Comparison of ENCODE assay signal across 10 cellular contexts in the genomic region with DNA sequence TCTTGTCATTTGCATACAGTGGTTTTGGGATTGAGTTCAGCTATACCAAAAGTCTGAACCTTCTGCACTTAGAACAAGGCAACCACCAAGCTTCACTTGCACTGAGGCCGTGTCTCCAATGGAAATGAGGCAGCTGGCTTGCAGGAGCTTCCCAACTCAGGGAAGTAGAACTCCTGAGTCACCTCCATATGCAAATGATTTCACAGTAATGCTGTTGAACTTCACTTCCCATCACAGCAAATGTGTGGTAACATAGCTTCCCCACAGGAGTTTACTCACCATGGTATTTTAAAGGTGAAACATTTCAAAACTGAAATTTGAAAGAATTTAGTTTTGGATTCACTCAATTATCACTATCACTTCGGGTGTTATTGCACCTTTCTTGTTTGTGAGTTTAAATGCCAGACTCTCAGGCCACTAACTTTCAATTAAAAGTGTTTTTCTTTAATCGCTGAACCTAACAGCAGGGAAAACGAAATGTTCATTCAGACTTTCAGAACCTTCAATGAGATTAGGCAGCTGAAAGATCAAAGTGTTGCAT. TPM values are rescaled to one million over a fixed set of nuclear protein-coding genes. Genes with fewer than 3 reads are reported as not detected.
DNase-seq lines count a peak whose midpoint lies in the region; ATAC-seq and TF ChIP-seq lines count a peak whose summit lies in the region.
"Had no signal": no experiment of that assay in that cellular context is flagged by ENCODE, and none has a peak within 500 bp of the region (broad histone marks: within the 10 kb centered on the region; RNA-seq: fewer than 3 reads in every experiment).

No MANE protein-coding gene starts in this region.

- H3K27ac Mint-ChIP-seq in activated CD4-positive, alpha-beta T cell treated with anti-CD3 and anti-CD28 coated beads, Interleukin-2, amount 10 ng/mL, durations not matched to agents 24 days and 14 days: peak overlapping the region; percentile 85
- peak overlapping the region; percentile 3 for H3K27ac Mint-ChIP-seq in activated CD8-positive, alpha-beta T cell treated with anti-CD3 and anti-CD28 coated beads, Interleukin-2, amount 10 ng/mL, durations not matched to agents 7 days and 5 days

- H3K27ac ChIP-seq in dorsolateral prefrontal cortex: no peak overlapping the region
- H3K27ac ChIP-seq: ovary, tibial nerve had no signal

- intact Hi-C loops in activated CD4-positive, alpha-beta T cell treated with anti-CD3 and anti-CD28 coated beads, Interleukin-2, amount 10 ng/mL, durations not matched to agents 24 days and 14 days (cut with micrococcal nuclease): loop anchor here (1.0 to 10.0 kb wide), 14 partner anchors 9 to 1155 kb away; partner anchors contain the start of genes CD274, GLIS3, PDCD1LG2 and PLGRKT
- intact Hi-C loops in dorsolateral prefrontal cortex (cut with DNase I): loop anchor here in 1 of 2 donors (10.0 kb wide), 1 partner anchor 125 kb away; no protein-coding TSS in a partner anchor

- CTCF ChIA-PET in activated CD8-positive, alpha-beta T cell treated with anti-CD3 and anti-CD28 coated beads, Interleukin-2, amount 10 ng/mL, durations not matched to agents 7 days and 5 days (lab: Charles Lee): interaction anchor here (1.2 to 2.6 kb wide), 5 partner anchors 9 to 273 kb away, joined by 3 to 22 read pairs (median 4); partner anchors contain the start of genes CD274 and INSL6

- DNase-seq in activated CD4-positive, alpha-beta T cell treated with anti-CD3 and anti-CD28 coated beads, Interleukin-2, amount 10 ng/mL, durations not matched to agents 24 days and 14 days: peak; percentile 75
- DNase-seq in activated CD4-positive, alpha-beta T cell treated with anti-CD3 and anti-CD28 coated beads for 4 hours: no peak
- no peak for DNase-seq in activated CD8-positive, alpha-beta T cell treated with anti-CD3 and anti-CD28 coated beads, Interleukin-2, amount 10 ng/mL, durations not matched to agents 7 days and 5 days
- peak; percentile 95 for DNase-seq in renal cortical epithelial cell (ENCODE audit: low read depth)
- no peak for DNase-seq in NCI-H524 treated with DMSO at 0.1 percent for 48 hours (lab: John Stamatoyannopoulos, UW)
- no peak for DNase-seq in HT-29 (ENCODE audit: low spot score)
- DNase-seq in dorsolateral prefrontal cortex: no peak
- DNase-seq: ovary had no signal

- H3K4me3 Mint-ChIP-seq in activated CD4-positive, alpha-beta T cell treated with anti-CD3 and anti-CD28 coated beads, Interleukin-2, amount 10 ng/mL, durations not matched to agents 24 days and 14 days: peak overlapping the region; percentile 81
- no peak overlapping the region for H3K4me3 Mint-ChIP-seq in activated CD8-positive, alpha-beta T cell treated with anti-CD3 and anti-CD28 coated beads, Interleukin-2, amount 10 ng/mL, durations not matched to agents 7 days and 5 days

- no peaks in the 10 kb centered on the region for H3K27me3 ChIP-seq in dorsolateral prefrontal cortex
- H3K27me3 ChIP-seq: ovary, tibial nerve had no signal

- POLR2A ChIA-PET in activated CD8-positive, alpha-beta T cell treated with anti-CD3 and anti-CD28 coated beads, Interleukin-2, amount 10 ng/mL, durations not matched to agents 7 days and 5 days (lab: Charles Lee): interaction anchor here (0.9 to 1.4 kb wide), 2 partner anchors 9 to 51 kb away, joined by 3 to 6 read pairs; partner anchors contain the start of genes CD274 and PDCD1LG2

- no peaks in the 10 kb centered on the region for H3K27me3 Mint-ChIP-seq in activated CD4-positive, alpha-beta T cell treated with anti-CD3 and anti-CD28 coated beads, Interleukin-2, amount 10 ng/mL, durations not matched to agents 24 days and 14 days
- no peaks in the 10 kb centered on the region for H3K27me3 Mint-ChIP-seq in activated CD8-positive, alpha-beta T cell treated with anti-CD3 and anti-CD28 coated beads, Interleukin-2, amount 10 ng/mL, durations not matched to agents 7 days and 5 days (ENCODE audit: low read depth)

- peaks cover 7% of the 10 kb centered on the region for H3K9me3 Mint-ChIP-seq in activated CD4-positive, alpha-beta T cell treated with anti-CD3 and anti-CD28 coated beads, Interleukin-2, amount 10 ng/mL, durations not matched to agents 24 days and 14 days
- H3K9me3 Mint-ChIP-seq in activated CD8-positive, alpha-beta T cell treated with anti-CD3 and anti-CD28 coated beads, Interleukin-2, amount 10 ng/mL, durations not matched to agents 7 days and 5 days (ENCODE audit: insufficient read depth): no peaks in the 10 kb centered on the region

- no peak for TF ChIP-seq CTCF in dorsolateral prefrontal cortex (IDR thresholded peaks at IDR 0.05 in 54 of 56, conservative IDR thresholded peaks at IDR 0.05 in 2 of 56; ENCODE audit: low read depth in 1 of 56, partially characterized antibody in 56 of 56)

- peak; percentile 69 for ATAC-seq in HG02885 (IDR thresholded peaks at IDR 0.05; ENCODE audit: poor library complexity, unreplicated experiment)
- ATAC-seq in activated CD8-positive, alpha-beta T cell treated with anti-CD3 and anti-CD28 coated beads, Interleukin-2, amount 10 ng/mL, durations not matched to agents 7 days and 5 days: peak; percentile 47

- peaks cover 58% of the 10 kb centered on the region for H3K4me1 Mint-ChIP-seq in activated CD4-positive, alpha-beta T cell treated with anti-CD3 and anti-CD28 coated beads, Interleukin-2, amount 10 ng/mL, durations not matched to agents 24 days and 14 days
- peaks cover 35% of the 10 kb centered on the region for H3K4me1 Mint-ChIP-seq in activated CD8-positive, alpha-beta T cell treated with anti-CD3 and anti-CD28 coated beads, Interleukin-2, amount 10 ng/mL, durations not matched to agents 7 days and 5 days (ENCODE audit: low read depth)

- H3K4me3 ChIP-seq in dorsolateral prefrontal cortex: no peak overlapping the region
- H3K4me3 ChIP-seq: ovary, tibial nerve had no signal

- H3K36me3 Mint-ChIP-seq in activated CD4-positive, alpha-beta T cell treated with anti-CD3 and anti-CD28 coated beads, Interleukin-2, amount 10 ng/mL, durations not matched to agents 24 days and 14 days (ENCODE audit: low read depth): peaks cover 81% of the 10 kb centered on the region
- H3K36me3 Mint-ChIP-seq in activated CD8-positive, alpha-beta T cell treated with anti-CD3 and anti-CD28 coated beads, Interleukin-2, amount 10 ng/mL, durations not matched to agents 7 days and 5 days (ENCODE audit: low read depth): peaks cover 49% of the 10 kb centered on the region

RNA-seq across cellular contexts. Expression of gene CD274, which starts 9.0 kb away (rescaled TPM):
- total RNA-seq in activated CD4-positive, alpha-beta T cell treated with anti-CD3 and anti-CD28 coated beads, Interleukin-2, amount 10 ng/mL, durations not matched to agents 24 days and 14 days: 52.1 and 57.6 TPM in 2 replicates
- 1 to 10 TPM; 4.0 to 4.9 TPM for total RNA-seq in activated CD8-positive, alpha-beta T cell treated with anti-CD3 and anti-CD28 coated beads, Interleukin-2, amount 10 ng/mL, durations not matched to agents 7 days and 5 days
- total RNA-seq in renal cortical epithelial cell (9.8 and 20.7 TPM in 2 replicates), dorsolateral prefrontal cortex (1 to 10 TPM; 1.2 to 8.9 (median 3.7) TPM)
- total RNA-seq in HT-29 (2014; rRNA removed; shearing (Covaris generic)): 0.33 and 3.3 TPM in 2 replicates

RNA-seq across cellular contexts. Expression of gene PLGRKT, which starts 21.6 kb away (rescaled TPM):
- 53.0 and 54.4 TPM in 2 replicates for total RNA-seq in activated CD4-positive, alpha-beta T cell treated with anti-CD3 and anti-CD28 coated beads, Interleukin-2, amount 10 ng/mL, durations not matched to agents 24 days and 14 days
- total RNA-seq in activated CD8-positive, alpha-beta T cell treated with anti-CD3 and anti-CD28 coated beads, Interleukin-2, amount 10 ng/mL, durations not matched to agents 7 days and 5 days: 10 to 100 TPM; 30.5 to 30.7 TPM
- total RNA-seq in renal cortical epithelial cell (19.8 and 53.1 TPM in 2 replicates), dorsolateral prefrontal cortex (10 to 100 TPM in 64 of 120 experiments, 1 to 10 TPM in 56; 4.1 to 17.5 (median 10.1) TPM)
- 4.1 TPM in 2 replicates for total RNA-seq in HT-29 (2014; rRNA removed; shearing (Covaris generic))

RNA-seq across cellular contexts. Expression of gene PDCD1LG2, which starts 51.0 kb away (rescaled TPM):
- total RNA-seq in activated CD4-positive, alpha-beta T cell treated with anti-CD3 and anti-CD28 coated beads, Interleukin-2, amount 10 ng/mL, durations not matched to agents 24 days and 14 days: 1.3 and 1.5 TPM in 2 replicates
- total RNA-seq in activated CD8-positive, alpha-beta T cell treated with anti-CD3 and anti-CD28 coated beads, Interleukin-2, amount 10 ng/mL, durations not matched to agents 7 days and 5 days: under 1 TPM; 0.55 TPM
- total RNA-seq in renal cortical epithelial cell (1.9 and 6.1 TPM in 2 replicates), dorsolateral prefrontal cortex (1 to 10 TPM in 9 of 120 experiments, under 1 TPM in 88, not detected in 23; 0.20 to 1.5 (median 0.50) TPM)
- total RNA-seq in HT-29 (2014; rRNA removed; shearing (Covaris generic)): not detected in 2 replicates

Comparison
In these comparisons a context has a peak if more than half of its experiments do, and no peak if none do; other contexts are left out.
1. DNase-seq: peak in activated CD4-positive, alpha-beta T cell treated with anti-CD3 and anti-CD28 coated beads, Interleukin-2, amount 10 ng/mL, durations not matched to agents 24 days and 14 days (single experiment) and renal cortical epithelial cell (single experiment); none in activated CD4-positive, alpha-beta T cell treated with anti-CD3 and anti-CD28 coated beads for 4 hours (0 of 2), activated CD8-positive, alpha-beta T cell treated with anti-CD3 and anti-CD28 coated beads, Interleukin-2, amount 10 ng/mL, durations not matched to agents 7 days and 5 days (single experiment), NCI-H524 treated with DMSO at 0.1 percent for 48 hours (single experiment), HT-29 (single experiment) and dorsolateral prefrontal cortex (0 of 10).